ENCODE assay signal across 8 cellular contexts in genomic region chr17:79853168-79853567, GRCh38. TPM values are rescaled to one million over a fixed set of nuclear protein-coding genes. Genes with fewer than 3 reads are reported as not detected.
A peak's percentile ranks its signal among the peaks of the same experiment; 100 is the strongest.
DNase-seq lines count a peak whose midpoint lies in the region; ATAC-seq and TF ChIP-seq lines count a peak whose summit lies in the region.
"Not testable (repeated sequence)": the region's sequence is repeated elsewhere in the genome, so short reads cannot be mapped to it uniquely, and the experiment has no call there.

No MANE protein-coding gene starts in this region.

- not testable (repeated sequence) for ATAC-seq in Panc1; natural killer cell treated with Interleukin-12 subunit alpha and Interleukin-12 subunit beta and Interleukin-15 and Interleukin-18, amount 100 ng/mL, for 72 hours; thoracic aorta (ENCODE audit: insufficient number of reproducible peaks, low FRiP score, low read depth)

- not testable (repeated sequence) for H3K27me3 ChIP-seq in MG63; Panc1 (ENCODE audit: control insufficient read depth, insufficient read depth, low read length); duodenal mucosa (ENCODE audit: control insufficient read depth in 1 of 2, insufficient read depth in 2 of 2, low read length in 2 of 2); thoracic aorta (replicated peaks; ENCODE audit: insufficient read depth)
- H3K27me3 ChIP-seq in adipocyte (replicated peaks; ENCODE audit: control insufficient read depth, insufficient read depth, low read length): peaks cover 27% of the 10 kb centered on the region
- peaks cover 44% of the 10 kb centered on the region for H3K27me3 ChIP-seq in left ventricle myocardium inferior (ENCODE audit: low read depth)

- not testable (repeated sequence) for TF ChIP-seq CTCF in Calu3 (IDR thresholded peaks at IDR 0.05; ENCODE audit: unreplicated experiment); Panc1 (IDR thresholded peaks at IDR 0.05); left ventricle myocardium inferior (IDR thresholded peaks at IDR 0.05; ENCODE audit: borderline replicate concordance); thoracic aorta (IDR thresholded peaks at IDR 0.05)

- BruUV-seq in Calu3 (replicated peaks; lab: Mats Ljungman, UMichigan): TSS peak; percentile 99
- not testable (repeated sequence) for BruUV-seq in Panc1 (replicated peaks; lab: Mats Ljungman, UMichigan)

- in situ Hi-C loops in Panc1 (cut with HindIII; ENCODE audit: low pct_unique_long_range_greater_than_20kb, low sequenced_read_pairs): loop anchor here (25.0 kb wide), 1 partner anchor 134 kb away; no protein-coding TSS in a partner anchor

- H3K4me1 ChIP-seq in Panc1 (ENCODE audit: control insufficient read depth, insufficient read depth, low read length); adipocyte (ENCODE audit: control insufficient read depth, insufficient read depth, low read length); duodenal mucosa (ENCODE audit: control insufficient read depth in 1 of 2, insufficient read depth in 2 of 2, low read length in 2 of 2); left ventricle myocardium inferior; thoracic aorta (ENCODE audit: control insufficient read depth in 1 of 2, low read depth in 2 of 2): not testable (repeated sequence)

- H3K4me3 ChIP-seq in MG63 (peak overlapping the region; percentile 35), Panc1 (ENCODE audit: low read depth in 2 of 2, low read length in 2 of 2) (peak overlapping the region; percentile 1 to 54; a peak in 3 of 4 replicates), adipocyte (ENCODE audit: low read length) (peak overlapping the region; percentile 51), duodenal mucosa (ENCODE audit: low read depth in 1 of 2, low read length in 2 of 2) (peak overlapping the region; percentile 34 to 57), left ventricle myocardium inferior (peak overlapping the region; percentile 40), thoracic aorta (peak overlapping the region; percentile 62)

- POLR2A ChIA-PET in Panc1 (lab: Charles Lee): not testable (repeated sequence)

- not testable (repeated sequence) for H3K36me3 ChIP-seq in MG63; Panc1 (ENCODE audit: control insufficient read depth, insufficient read depth, low read length); adipocyte (ENCODE audit: control insufficient read depth, insufficient read depth, low read length, severe bottlenecking); duodenal mucosa (ENCODE audit: control insufficient read depth in 1 of 2, insufficient read depth in 2 of 2, low read length in 2 of 2); left ventricle myocardium inferior; thoracic aorta

- H3K27me3 Mint-ChIP-seq in Calu3 (ENCODE audit: unreplicated experiment): peaks cover 21% of the 10 kb centered on the region
- peaks cover 11 to 12% of the 10 kb centered on the region in 2 donors for H3K27me3 Mint-ChIP-seq in natural killer cell treated with Interleukin-12 subunit alpha and Interleukin-12 subunit beta and Interleukin-15 and Interleukin-18, amount 100 ng/mL, for 72 hours

- CTCF ChIA-PET in Calu3 (lab: Charles Lee): not testable (repeated sequence)
- CTCF ChIA-PET in Panc1 (lab: Charles Lee): interaction anchor here (1.0 kb wide), 1 partner anchor 8 kb away, joined by 3 read pairs; no protein-coding TSS in a partner anchor

- intact Hi-C loops in Calu3 (cut with micrococcal nuclease; ENCODE audit: unreplicated experiment): loop anchor here (5.0 kb wide), 3 partner anchors 46 to 139 kb away; no protein-coding TSS in a partner anchor
- intact Hi-C loops in Panc1 (cut with micrococcal nuclease; ENCODE audit: unreplicated experiment); left ventricle myocardium inferior (cut with micrococcal nuclease): not testable (repeated sequence)

- H3K4me3 Mint-ChIP-seq in Calu3 (ENCODE audit: low read depth, unreplicated experiment): peak overlapping the region; percentile 35
- H3K4me3 Mint-ChIP-seq in natural killer cell treated with Interleukin-12 subunit alpha and Interleukin-12 subunit beta and Interleukin-15 and Interleukin-18, amount 100 ng/mL, for 72 hours: peak overlapping the region; percentile 74

- H3K27ac Mint-ChIP-seq in Calu3 (ENCODE audit: unreplicated experiment); natural killer cell treated with Interleukin-12 subunit alpha and Interleukin-12 subunit beta and Interleukin-15 and Interleukin-18, amount 100 ng/mL, for 72 hours: not testable (repeated sequence)

- peaks cover 30% of the 10 kb centered on the region for H3K4me1 Mint-ChIP-seq in Calu3 (ENCODE audit: low read depth, unreplicated experiment)
- H3K4me1 Mint-ChIP-seq in natural killer cell treated with Interleukin-12 subunit alpha and Interleukin-12 subunit beta and Interleukin-15 and Interleukin-18, amount 100 ng/mL, for 72 hours (ENCODE audit: low read depth in 2 of 2): not testable (repeated sequence)

- H3K9me3 ChIP-seq in MG63; Panc1 (ENCODE audit: control insufficient read depth, insufficient read depth, low read depth, low read length); adipocyte (ENCODE audit: control insufficient read depth, low read length); duodenal mucosa (ENCODE audit: control insufficient read depth in 1 of 2, low read length in 2 of 2); left ventricle myocardium inferior (replicated peaks); thoracic aorta: not testable (repeated sequence)

- not testable (repeated sequence) for H3K9me3 Mint-ChIP-seq in Calu3 (ENCODE audit: low read depth, unreplicated experiment); natural killer cell treated with Interleukin-12 subunit alpha and Interleukin-12 subunit beta and Interleukin-15 and Interleukin-18, amount 100 ng/mL, for 72 hours

- not testable (repeated sequence) for H3K36me3 Mint-ChIP-seq in Calu3 (ENCODE audit: insufficient read depth, unreplicated experiment); natural killer cell treated with Interleukin-12 subunit alpha and Interleukin-12 subunit beta and Interleukin-15 and Interleukin-18, amount 100 ng/mL, for 72 hours

- peak overlapping the region; percentile 11; the same call in 1 of the 2 replicates for H3K27ac ChIP-seq in Panc1 (ENCODE audit: low read length)
- not testable (repeated sequence) for H3K27ac ChIP-seq in duodenal mucosa (ENCODE audit: low read depth, low read length); left ventricle myocardium inferior (replicated peaks); thoracic aorta

- DNase-seq in Calu3; MG63; Panc1 (ENCODE audit: low read depth, low spot score); adipocyte (ENCODE audit: low read depth); left ventricle myocardium inferior; natural killer cell treated with Interleukin-12 subunit alpha and Interleukin-12 subunit beta and Interleukin-15 and Interleukin-18, amount 100 ng/mL, for 72 hours (ENCODE audit: low spot score); thoracic aorta (ENCODE audit: low spot score): not testable (repeated sequence)

- H3K9ac ChIP-seq in adipocyte (ENCODE audit: low read length); duodenal mucosa (ENCODE audit: low read depth in 1 of 2, low read length in 2 of 2): not testable (repeated sequence)

RNA-seq across cellular contexts. Expression of gene CBX4, which starts 13.9 kb away (rescaled TPM):
- total RNA-seq in Calu3 (2022): 40.2 and 46.8 TPM in 2 replicates
- 8.8 and 26.2 TPM in 2 replicates for total RNA-seq in MG63 (2014; rRNA removed; shearing (Covaris generic); ENCODE audit: low replicate concordance)
- 48.6 TPM for total RNA-seq in Panc1 (2021; ENCODE audit: unreplicated experiment)
- 39.2 TPM for polyA plus RNA-seq in Panc1 (2012; ENCODE audit: insufficient read length)
- total RNA-seq in left ventricle myocardium inferior: 28.7 TPM
- total RNA-seq in natural killer cell treated with Interleukin-12 subunit alpha and Interleukin-12 subunit beta and Interleukin-15 and Interleukin-18, amount 100 ng/mL, for 72 hours: 10 to 100 TPM; 26.2 to 58.3 TPM
- 10 to 100 TPM in 1 of 2 donors, 1 to 10 TPM in 1; 6.2 to 10.4 TPM for total RNA-seq in thoracic aorta

RNA-seq across cellular contexts. Expression of gene CBX8, which starts 56.3 kb away (rescaled TPM):
- total RNA-seq in Calu3 (2022) (11.1 and 11.8 TPM in 2 replicates), Panc1 (2021; ENCODE audit: unreplicated experiment) (15.3 TPM), left ventricle myocardium inferior (7.5 TPM), thoracic aorta (1 to 10 TPM in 1 of 2 donors, under 1 TPM in 1; 0.71 to 7.4 TPM)
- 7.7 and 15.7 TPM in 2 replicates for total RNA-seq in MG63 (2014; rRNA removed; shearing (Covaris generic); ENCODE audit: low replicate concordance)
- polyA plus RNA-seq in Panc1 (2012; ENCODE audit: insufficient read length): 17.3 TPM
- total RNA-seq in natural killer cell treated with Interleukin-12 subunit alpha and Interleukin-12 subunit beta and Interleukin-15 and Interleukin-18, amount 100 ng/mL, for 72 hours: 10 to 100 TPM in 1 of 2 donors, 1 to 10 TPM in 1; 9.8 to 46.4 TPM
